In the genomic region with DNA sequence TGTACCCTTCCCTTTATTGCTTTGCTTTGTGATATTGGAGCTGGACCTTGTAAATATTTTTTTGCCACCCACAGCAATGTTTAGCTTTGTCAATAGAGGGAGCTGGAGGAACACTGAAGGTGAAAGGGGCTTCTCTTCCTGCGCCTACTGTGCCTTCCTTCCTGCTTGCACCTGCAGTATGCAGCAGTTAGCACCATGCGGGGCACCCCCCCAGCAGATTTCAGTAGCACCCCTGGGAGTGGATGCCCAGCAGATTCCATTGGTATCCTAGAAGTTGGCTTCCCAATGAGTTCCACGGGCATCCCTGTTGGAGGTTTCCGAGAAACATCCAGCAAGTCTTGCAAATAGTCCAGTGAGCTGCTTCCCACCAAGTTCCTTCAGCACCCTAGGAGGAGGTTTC, we compare ENCODE assay signal across 8 cellular contexts. TPM values are rescaled to one million over a fixed set of nuclear protein-coding genes. Genes with fewer than 3 reads are reported as not detected.
A peak's percentile ranks its signal among the peaks of the same experiment; 100 is the strongest.
DNase-seq lines count a peak whose midpoint lies in the region; ATAC-seq and TF ChIP-seq lines count a peak whose summit lies in the region.

No MANE protein-coding gene starts in this region.

- no peak overlapping the region for H3K27ac ChIP-seq in psoas muscle

- TF ChIP-seq CTCF in fibroblast of the aortic adventitia (IDR thresholded peaks at IDR 0.05; ENCODE audit: insufficient read depth, low read length) (peak; percentile 84), psoas muscle (IDR thresholded peaks at IDR 0.05) (peak; percentile 48)

- peaks cover 0 to 8% (median 0%) of the 10 kb centered on the region in 3 donors for H3K27me3 ChIP-seq in psoas muscle (ENCODE audit: insufficient read depth in 3 of 3, low read length in 2 of 3)

- H3K36me3 ChIP-seq in psoas muscle (ENCODE audit: insufficient read depth in 1 of 2, low read depth in 1 of 2), result no peaks in the 10 kb centered on the region

- WGBS in psoas muscle, 3 donors, result 48 to 62% (median 51%) methylated on average over 4 of the region's 4 CpGs

- peak in 3 of 4 donors; percentile 47 to 67 (median 58) for ATAC-seq in psoas muscle
- no peak for ATAC-seq in HG02623 (IDR thresholded peaks at IDR 0.05; ENCODE audit: unreplicated experiment)
- no peak for ATAC-seq in HG02571 (IDR thresholded peaks at IDR 0.05; ENCODE audit: unreplicated experiment)

- DNase-seq in SIG-M5 treated with dmso at 0.1 percent for 504 hours (lab: John Stamatoyannopoulos, UW; ENCODE audit: unreplicated experiment) (peak; percentile 82), SIG-M5 (lab: John Stamatoyannopoulos, UW) (no peak), NCI-H748 (lab: John Stamatoyannopoulos, UW; ENCODE audit: unreplicated experiment) (peak; percentile 67), fibroblast of the aortic adventitia (ENCODE audit: low read depth) (peak; percentile 67), psoas muscle (no peak)
- DNase-seq in activated CD8-positive, alpha-beta memory T cell treated with anti-CD3 and anti-CD28 coated beads, Interleukin-2, amount 50 U/mL, for 4 hours, result peak; percentile 43

- H3K9me3 ChIP-seq in psoas muscle, result no peaks in the 10 kb centered on the region

- peaks cover 2% of the 10 kb centered on the region for H3K4me1 ChIP-seq in psoas muscle

- intact Hi-C loops in psoas muscle (cut with DNase I), result loop anchor here in 1 of 2 donors (2.0 kb wide), 1 partner anchor 33 kb away; no protein-coding TSS in a partner anchor

- H3K4me3 ChIP-seq in fibroblast of the aortic adventitia (ENCODE audit: low read depth, low read length) (no peak overlapping the region), psoas muscle (no peak overlapping the region)

RNA-seq across cellular contexts. Expression of a gene that starts 25.6 kb away (rescaled TPM):
- total RNA-seq in fibroblast of the aortic adventitia (ENCODE audit: low replicate concordance), result 271 and 340 TPM in 2 replicates
- total RNA-seq in psoas muscle, result 100 to 1,000 TPM in 1 of 4 donors, 10 to 100 TPM in 3; 41.8 to 150 (median 59.9) TPM
- polyA plus RNA-seq in psoas muscle, result 100 to 1,000 TPM in 1 of 3 donors, 10 to 100 TPM in 2; 30.5 to 414 (median 61.6) TPM

RNA-seq across cellular contexts. Expression of a gene that starts 58.7 kb away (rescaled TPM):
- total RNA-seq in fibroblast of the aortic adventitia (ENCODE audit: low replicate concordance) (6.3 and 18.3 TPM in 2 replicates), psoas muscle (10 to 100 TPM; 10.1 to 20.4 (median 13.7) TPM)
- polyA plus RNA-seq in psoas muscle, result 10 to 100 TPM; 12.3 to 20.2 (median 16.0) TPM

Comparison
In these comparisons a context has a peak if more than half of its experiments do, and no peak if none do; other contexts are left out.
1. DNase-seq: peak in SIG-M5 treated with dmso at 0.1 percent for 504 hours (single experiment), NCI-H748 (single experiment), activated CD8-positive, alpha-beta memory T cell treated with anti-CD3 and anti-CD28 coated beads, Interleukin-2, amount 50 U/mL, for 4 hours (single experiment) and fibroblast of the aortic adventitia (single experiment); none in SIG-M5 (single experiment) and psoas muscle (0 of 2).
2. ATAC-seq: peak in psoas muscle (3 of 4); none in HG02623 (single experiment) and HG02571 (single experiment).